ENCODE assay signal across 20 cellular contexts in genomic region chr1:109164538-109164937, GRCh38.
"Had no signal": no experiment of that assay in that cellular context is flagged by ENCODE, and none has a peak within 500 bp of the region (broad histone marks: within the 10 kb centered on the region; RNA-seq: fewer than 3 reads in every experiment).

No MANE protein-coding gene starts in this region.

- H3K36me3 ChIP-seq: gastrocnemius medialis, heart right ventricle, neural progenitor cell, right lobe of liver, thoracic aorta, transverse colon had no signal

- H3K36me3 Mint-ChIP-seq: mesothelial cell of epicardium, natural killer cell, neural progenitor cell had no signal

- DNase-seq: effector CD4-positive, alpha-beta T cell; endodermal cell; gastrocnemius medialis; heart right ventricle; hypothalamus; kidney glomerular epithelial cell; mammary epithelial cell; natural killer cell; psoas muscle; retina; right lobe of liver; stimulated activated CD4-positive, alpha-beta T cell treated with anti-CD3 and anti-CD28 coated beads, Interleukin-2, amount 100 ng/mL, for 24 hours; stimulated activated CD4-positive, alpha-beta T cell treated with anti-CD3 and anti-CD28 coated beads, Interleukin-4, amount 100 ng/mL, for 4 hours; stimulated activated naive CD4-positive, alpha-beta T cell; stomach; transverse colon had no signal

- H3K27me3 ChIP-seq: gastrocnemius medialis, heart right ventricle, neural progenitor cell, right lobe of liver, stomach, transverse colon had no signal

- H3K4me3 Mint-ChIP-seq: endodermal cell, mesothelial cell of epicardium, natural killer cell, neural progenitor cell had no signal

- H3K9me3 Mint-ChIP-seq: endodermal cell, mesothelial cell of epicardium, natural killer cell, neural progenitor cell had no signal

- H3K27ac ChIP-seq: coronary artery, gastrocnemius medialis, heart right ventricle, neural progenitor cell, psoas muscle, right lobe of liver, thoracic aorta, transverse colon had no signal

- H3K27ac Mint-ChIP-seq: endodermal cell, mesothelial cell of epicardium, natural killer cell, neural progenitor cell had no signal

- H3K4me3 ChIP-seq: coronary artery, gastrocnemius medialis, heart right ventricle, neural progenitor cell, psoas muscle, right lobe of liver, stomach, thoracic aorta, transverse colon had no signal

- H3K9me3 ChIP-seq: gastrocnemius medialis, heart right ventricle, psoas muscle, right lobe of liver, stomach, thoracic aorta, transverse colon had no signal

- H3K4me1 ChIP-seq: gastrocnemius medialis, psoas muscle, right lobe of liver had no signal
